In the genomic region with DNA sequence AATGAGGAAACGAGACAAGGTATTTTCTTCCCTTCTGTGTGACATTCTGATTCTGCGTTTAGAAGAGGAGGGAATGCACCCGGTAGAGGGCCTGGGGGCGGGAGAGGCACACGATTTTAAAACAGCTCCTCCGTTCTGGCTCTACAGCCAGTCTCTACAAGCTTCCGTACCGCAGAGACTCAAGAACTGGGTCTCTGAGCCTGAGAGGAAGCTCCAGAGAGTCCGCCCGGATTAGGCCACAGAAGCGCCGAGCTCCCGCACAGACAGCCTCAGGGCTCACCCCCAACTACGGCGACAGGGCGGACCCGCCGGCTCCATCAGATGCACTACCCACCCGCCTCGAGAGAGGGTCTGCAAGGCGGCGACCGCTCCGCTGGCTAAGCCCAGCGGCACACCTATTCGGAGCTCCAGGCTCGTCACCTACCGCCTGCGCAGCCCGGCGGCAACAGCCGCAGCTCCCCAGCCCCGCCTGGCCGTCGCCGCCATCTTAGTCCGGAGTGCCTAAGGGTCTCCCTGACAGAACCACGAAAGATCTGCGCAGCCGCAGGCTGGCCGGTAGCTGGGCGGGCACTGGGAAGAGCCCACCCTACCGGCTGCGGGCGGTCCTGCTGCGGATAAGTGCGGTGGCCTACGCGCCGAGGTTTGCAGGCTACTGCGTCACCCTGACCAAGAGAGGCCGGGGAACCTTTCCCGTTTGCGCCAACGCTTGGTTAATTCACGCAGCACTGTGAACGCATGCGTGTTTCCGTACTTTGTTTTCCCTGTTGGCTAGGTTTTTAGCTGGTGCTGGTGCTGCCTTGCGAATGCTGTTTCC, we compare ENCODE assay signal across 8 cellular contexts. TPM values are rescaled to one million over a fixed set of nuclear protein-coding genes. Genes with fewer than 3 reads are reported as not detected.
DNase-seq lines count a peak whose midpoint lies in the region; ATAC-seq and TF ChIP-seq lines count a peak whose summit lies in the region.

A gene (minus strand): TSS at position 499 of the 814 bp plus-strand sequence. CDS start 13 bp downstream, at position 486.

- CTCF ChIA-PET in PC-3 (lab: Charles Lee): interaction anchor here (0.5 to 1.4 kb wide), 7 partner anchors 47 to 384 kb away, joined by 3 to 5 read pairs (median 3); no protein-coding TSS in a partner anchor

- H3K9me3 ChIP-seq in PC-3 (ENCODE audit: low read length) (no peaks in the 10 kb centered on the region), mucosa of rectum (ENCODE audit: control insufficient read depth in 2 of 2, low read length in 2 of 2) (no peaks in the 10 kb centered on the region)

- POLR2A ChIA-PET in PC-3 (lab: Charles Lee; ENCODE audit: unreplicated experiment): interaction anchor here (0.6 to 1.0 kb wide), 4 partner anchors 15 to 786 kb away, joined by 3 read pairs; no protein-coding TSS in a partner anchor

- TF ChIP-seq EP300 in Ishikawa (IDR thresholded peaks at IDR 0.05; ENCODE audit: borderline replicate concordance): 0 out of 2 replicates have a peak, but pooled peaks have one; percentile 0

- TF ChIP-seq CTCF in PC-3 (conservative IDR thresholded peaks at IDR 0.05; ENCODE audit: low read depth, low read length): peak; percentile 28

- intact Hi-C loops in PC-3 (cut with micrococcal nuclease): loop anchor here (2.0 kb wide), 1 partner anchor 50 kb away; a partner anchor contains a TSS

- peaks cover 24% of the 10 kb centered on the region for H3K4me1 ChIP-seq in PC-3 (ENCODE audit: insufficient read depth, low read length)
- H3K4me1 ChIP-seq in mucosa of rectum (ENCODE audit: control insufficient read depth in 2 of 2, insufficient read depth in 2 of 2, low read length in 2 of 2): peaks cover 16 to 22% of the 10 kb centered on the region in 2 donors

- H3K27ac ChIP-seq in PC-3 (ENCODE audit: low read length) (peak within 1 kb of the TSS; percentile 67), epithelial cell of prostate (peak within 1 kb of the TSS; percentile 87), mucosa of rectum (ENCODE audit: low read depth in 2 of 2, low read length in 2 of 2) (peak within 1 kb of the TSS; percentile 96 to 99)

- TSS peak; percentile 58 for BruUV-seq in PC-3 (replicated peaks; lab: Mats Ljungman, UMichigan)

- no peaks in the 10 kb centered on the region for H3K9me2 ChIP-seq in PC-3 (replicated peaks; ENCODE audit: low read length)

- peak; percentile 92 for ATAC-seq in GM21576 (IDR thresholded peaks at IDR 0.05; ENCODE audit: unreplicated experiment)
- peak; percentile 85 for ATAC-seq in PC-3

- DNase-seq in DMS53 (lab: John Stamatoyannopoulos, UW) (peak; percentile 95), PC-3 (peak; percentile 84), activated T-cell treated with anti-CD3 and anti-CD28 coated beads for 48 hours (ENCODE audit: low read depth) (peak; percentile 93), epithelial cell of prostate (ENCODE audit: low read depth, low spot score) (peak; percentile 48)
- DNase-seq in stimulated activated CD8-positive, alpha-beta memory T cell treated with anti-CD3 and anti-CD28 coated beads, Interleukin-4, amount 100 ng/mL, for 48 hours: peak; percentile 94

- H3F3A ChIP-seq in PC-3 (ENCODE audit: low read length, unreplicated experiment): no peaks in the 10 kb centered on the region

- no peaks in the 10 kb centered on the region for H3K27me3 ChIP-seq in PC-3 (ENCODE audit: low read length)
- no peaks in the 10 kb centered on the region for H3K27me3 ChIP-seq in mucosa of rectum (ENCODE audit: control insufficient read depth in 2 of 2, insufficient read depth in 2 of 2, low read length in 2 of 2)

- no peak for TF ChIP-seq RAD21 in Ishikawa (IDR thresholded peaks at IDR 0.05; ENCODE audit: low read depth)

- H3K9ac ChIP-seq in PC-3 (ENCODE audit: low read length): peak within 1 kb of the TSS; percentile 89
- peak within 1 kb of the TSS; percentile 98 to 99 for H3K9ac ChIP-seq in mucosa of rectum (ENCODE audit: low read depth in 1 of 2, low read length in 2 of 2)

- peaks cover 18% of the 10 kb centered on the region for H3K79me2 ChIP-seq in PC-3 (ENCODE audit: low read length)

- H3K4me3 ChIP-seq in PC-3 (ENCODE audit: low read length): peak within 1 kb of the TSS; percentile 88
- peak within 1 kb of the TSS; percentile 88 to 92 for H3K4me3 ChIP-seq in mucosa of rectum (ENCODE audit: low read length in 2 of 2)

- H3K4me2 ChIP-seq in PC-3 (ENCODE audit: low read length): peak within 1 kb of the TSS; percentile 84

- H2AFZ ChIP-seq in PC-3 (ENCODE audit: low read length): peak within 1 kb of the TSS; percentile 79

- no peaks in the 10 kb centered on the region for H3K36me3 ChIP-seq in PC-3 (ENCODE audit: low read depth, low read length)
- no peaks in the 10 kb centered on the region for H3K36me3 ChIP-seq in mucosa of rectum (ENCODE audit: control insufficient read depth in 2 of 2, insufficient read depth in 2 of 2, low read length in 2 of 2)

- no peaks in the 10 kb centered on the region for H4K20me1 ChIP-seq in PC-3 (ENCODE audit: low read length)

TF ChIP-seq in Ishikawa, 13 proteins besides CTCF, POLR2A, EP300 and RAD21:
- TF ChIP-seq ZBTB7A (IDR thresholded peaks at IDR 0.05; ENCODE audit: low read depth) (0 out of 2 replicates have a peak, but pooled peaks have one; percentile 65), TAF1 (IDR thresholded peaks at IDR 0.05; ENCODE audit: low read depth) (peak; percentile 99), EGR1 (IDR thresholded peaks at IDR 0.05) (no peak; the same call in 1 of the 2 replicates), FOXM1 (IDR thresholded peaks at IDR 0.05; ENCODE audit: borderline replicate concordance, low read depth) (no peak), YY1 (IDR thresholded peaks at IDR 0.05; ENCODE audit: low read depth) (peak; percentile 96), NFIC (IDR thresholded peaks at IDR 0.05) (no peak; the same call in 1 of the 2 replicates)
- TF ChIP-seq, protein P1, sequence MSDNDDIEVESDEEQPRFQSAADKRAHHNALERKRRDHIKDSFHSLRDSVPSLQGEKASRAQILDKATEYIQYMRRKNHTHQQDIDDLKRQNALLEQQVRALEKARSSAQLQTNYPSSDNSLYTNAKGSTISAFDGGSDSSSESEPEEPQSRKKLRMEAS (IDR thresholded peaks at IDR 0.05): peak; percentile 42

RNA-seq across cellular contexts. Expression of the gene that starts here (rescaled TPM):
- 38.8 and 45.6 TPM in 2 replicates for total RNA-seq in PC-3 (2014; rRNA removed)

Comparison
In these comparisons a context has a peak if more than half of its experiments do, and no peak if none do; other contexts are left out.
1. Peak in every context shown above with its lines: DNase-seq, ATAC-seq, H3K4me3 ChIP-seq and H3K27ac ChIP-seq.